Comparison of ENCODE assay signal across 24 cellular contexts in the genomic region with DNA sequence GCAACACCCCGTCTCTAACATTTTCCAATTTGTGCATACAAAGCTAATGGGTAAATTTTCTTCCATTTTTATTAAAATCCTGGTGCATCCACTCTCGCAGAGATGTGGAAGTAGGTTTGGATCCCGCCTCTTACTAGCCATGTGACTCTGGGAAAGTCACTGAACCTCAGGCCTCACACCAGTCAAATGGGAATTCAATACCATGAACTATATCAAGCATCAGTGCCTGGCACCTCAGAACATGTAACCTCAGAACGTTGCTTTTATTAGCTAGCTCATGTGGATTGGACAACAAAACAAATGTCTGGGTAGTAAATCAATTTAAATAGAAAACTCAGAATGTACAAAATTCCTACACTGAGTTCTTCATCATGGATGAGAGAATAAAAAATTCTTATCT.
"Had no signal": no experiment of that assay in that cellular context is flagged by ENCODE, and none has a peak within 500 bp of the region (broad histone marks: within the 10 kb centered on the region; RNA-seq: fewer than 3 reads in every experiment).

No MANE protein-coding gene starts in this region.

- FAIRE-seq: colon, endothelial cell of umbilical vein, frontal cortex, islet of Langerhans, kidney had no signal

- H3K27ac ChIP-seq: coronary artery, dorsolateral prefrontal cortex, esophagus muscularis mucosa, foreskin keratinocyte, heart right ventricle, left lung, lower lobe of right lung had no signal

- H3K4me3 ChIP-seq: coronary artery, dorsolateral prefrontal cortex, esophagus muscularis mucosa, heart right ventricle, left lung, lower lobe of right lung, mucosa of descending colon had no signal

- H3K4me1 ChIP-seq: esophagus muscularis mucosa, foreskin keratinocyte, heart right ventricle, left lung, lower lobe of right lung had no signal

- DNase-seq: dermis blood vessel endothelial cell; dorsolateral prefrontal cortex; effector CD4-positive, alpha-beta T cell; effector memory CD4-positive, alpha-beta T cell; foreskin keratinocyte; glutamatergic neuron; head of caudate nucleus; heart right ventricle; hippocampal formation; kidney; kidney glomerular epithelial cell; left colon; left lung; left ventricle myocardium superior; lower lobe of right lung; mesenchymal stem cell; mucosa of descending colon; naive B cell had no signal

- H3K9me3 ChIP-seq: esophagus muscularis mucosa, heart right ventricle, left lung, lower lobe of right lung, mucosa of descending colon had no signal

- ATAC-seq: foreskin keratinocyte, heart right ventricle, left colon, left lung, left ventricle myocardium superior, lower lobe of right lung, mucosa of descending colon had no signal

- H3K36me3 ChIP-seq: esophagus muscularis mucosa, heart right ventricle, left lung, lower lobe of right lung had no signal

- H3K27me3 ChIP-seq: esophagus muscularis mucosa, heart right ventricle, left lung had no signal
